ENCODE assay signal across 26 cellular contexts in the genomic region with DNA sequence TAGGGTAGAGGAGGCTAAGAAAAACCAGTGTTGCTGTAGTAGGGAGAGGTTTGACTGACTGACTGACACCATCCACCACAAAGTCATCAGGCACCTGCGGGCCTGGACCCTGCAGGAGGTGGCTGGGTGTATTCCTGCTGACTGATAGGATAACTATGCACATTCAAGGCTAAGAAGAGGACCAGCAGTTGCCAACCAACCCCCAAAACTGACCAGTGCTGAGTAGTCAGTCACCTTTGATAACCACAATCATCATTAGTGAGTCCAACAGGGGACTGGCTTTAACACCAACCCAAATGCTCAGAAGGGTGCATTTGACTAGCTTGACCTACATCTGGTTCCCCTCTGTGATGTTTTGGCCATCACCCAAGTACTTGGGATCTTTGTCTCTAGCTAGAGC. TPM values are rescaled to one million over a fixed set of nuclear protein-coding genes. Genes with fewer than 3 reads are reported as not detected.
"Had no signal": no experiment of that assay in that cellular context is flagged by ENCODE, and none has a peak within 500 bp of the region (broad histone marks: within the 10 kb centered on the region; RNA-seq: fewer than 3 reads in every experiment).

No MANE protein-coding gene starts in this region.

- H3K79me2 ChIP-seq: parathyroid adenoma had no signal

- H3K36me3 ChIP-seq: gastrocnemius medialis, right atrium auricular region had no signal

- H3K9ac ChIP-seq: parathyroid adenoma had no signal

- DNase-seq: activated B cell treated with CpG ODN at 0.5 μM for 24 hours; activated CD4-positive, alpha-beta T cell treated with anti-CD3 and anti-CD28 coated beads, Interleukin-2, amount 50 U/mL, for 1 hour; activated CD8-positive, alpha-beta memory T cell treated with anti-CD3 and anti-CD28 coated beads, Interleukin-2, amount 10 ng/mL, durations not matched to agents 7 days and 5 days; activated CD8-positive, alpha-beta T cell treated with anti-CD3 and anti-CD28 coated beads for 36 hours; activated naive CD4-positive, alpha-beta T cell; activated T-cell treated with anti-CD3 and anti-CD28 coated beads, Interleukin-2, amount 50 U/mL, for 48 hours; body of pancreas; dermis blood vessel endothelial cell; effector CD4-positive, alpha-beta T cell; gastrocnemius medialis; glutamatergic neuron; left cardiac atrium; left ventricle myocardium superior; mammary epithelial cell; naive B cell; nephron progenitor cell; stimulated activated CD4-positive, alpha-beta T cell treated with anti-CD3 and anti-CD28 coated beads, Interleukin-15, amount 100 ng/mL, for 24 hours; stimulated activated CD4-positive, alpha-beta T cell treated with anti-CD3 and anti-CD28 coated beads, Interleukin-2, amount 100 ng/mL, for 24 hours; stimulated activated naive B cell treated with anti-CD40 and anti-IgM and Interleukin-4, amounts not matched to agents 10 μg/mL and 1 μg/mL and 100 μg/mL, for 72 hours; T-helper 2 cell; trophoblast cell had no signal

- H3K27ac ChIP-seq: body of pancreas, gastrocnemius medialis, parathyroid adenoma, right atrium auricular region, thoracic aorta had no signal

- H3K4me3 ChIP-seq: body of pancreas, gastrocnemius medialis, right atrium auricular region, thoracic aorta had no signal

- H3K4me1 ChIP-seq: body of pancreas, gastrocnemius medialis, parathyroid adenoma, right atrium auricular region had no signal

- H3K9me3 ChIP-seq: gastrocnemius medialis had no signal

- ATAC-seq: activated CD8-positive, alpha-beta memory T cell treated with anti-CD3 and anti-CD28 coated beads, Interleukin-2, amount 10 ng/mL, durations not matched to agents 7 days and 5 days; activated CD8-positive, alpha-beta T cell treated with anti-CD3 and anti-CD28 coated beads for 36 hours; activated naive CD4-positive, alpha-beta T cell treated with anti-CD3 and anti-CD28 coated beads, Interleukin-2, amount 50 U/mL, for 72 hours; body of pancreas; gastrocnemius medialis; left cardiac atrium; left ventricle myocardium superior; stimulated activated naive B cell treated with anti-CD40 and anti-IgM and Interleukin-4, amounts not matched to agents 10 μg/mL and 1 μg/mL and 100 μg/mL, for 72 hours had no signal

- H3K27me3 ChIP-seq: body of pancreas, gastrocnemius medialis, right atrium auricular region had no signal

- H2AFZ ChIP-seq: parathyroid adenoma had no signal

RNA-seq across cellular contexts. Expression of gene PLXNA4, which starts 30.5 kb away (rescaled TPM):
- total RNA-seq: activated B cell treated with CpG ODN at 0.5 μM for 24 hours, epithelial cell of proximal tubule had no signal
